ENCODE assay signal across 1 cellular context in the genomic region with DNA sequence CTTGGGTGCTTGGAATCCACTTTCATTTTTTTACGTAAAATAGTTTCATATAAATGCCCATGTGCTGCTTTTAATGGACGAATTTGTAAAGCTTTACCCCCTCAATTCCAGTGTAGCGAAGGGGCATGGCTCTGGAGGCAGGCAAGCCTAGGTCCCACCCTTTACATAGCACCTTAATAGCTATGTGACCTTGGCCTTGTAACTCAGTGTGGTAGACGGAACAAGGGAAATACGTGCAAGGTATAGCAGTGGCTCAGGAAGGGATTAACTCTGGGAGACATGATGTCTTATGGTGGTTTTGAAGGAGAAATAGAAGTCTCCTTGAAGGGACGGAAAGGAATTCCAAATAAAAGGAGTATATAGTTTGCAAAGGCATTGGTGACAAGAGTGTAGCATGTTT.
TF ChIP-seq lines count a peak whose summit lies in the region.

No MANE protein-coding gene starts in this region.

TF ChIP-seq in H1, 55 proteins besides CTCF, POLR2A, EP300 and RAD21 (continued from another document):
- TF ChIP-seq SIRT6 (IDR thresholded peaks at IDR 0.05; ENCODE audit: low read length) (no peak), SP2 (IDR thresholded peaks at IDR 0.05; ENCODE audit: low read length) (no peak), JUN (IDR thresholded peaks at IDR 0.05; ENCODE audit: low read depth, low read length) (no peak), HDAC2 (IDR thresholded peaks at IDR 0.05; ENCODE audit: borderline replicate concordance in 1 of 2, low read depth in 2 of 2, low read length in 2 of 2) (no peak), BRCA1 (IDR thresholded peaks at IDR 0.05; ENCODE audit: low read depth, low read length) (no peak)
- TF ChIP-seq, protein P1, sequence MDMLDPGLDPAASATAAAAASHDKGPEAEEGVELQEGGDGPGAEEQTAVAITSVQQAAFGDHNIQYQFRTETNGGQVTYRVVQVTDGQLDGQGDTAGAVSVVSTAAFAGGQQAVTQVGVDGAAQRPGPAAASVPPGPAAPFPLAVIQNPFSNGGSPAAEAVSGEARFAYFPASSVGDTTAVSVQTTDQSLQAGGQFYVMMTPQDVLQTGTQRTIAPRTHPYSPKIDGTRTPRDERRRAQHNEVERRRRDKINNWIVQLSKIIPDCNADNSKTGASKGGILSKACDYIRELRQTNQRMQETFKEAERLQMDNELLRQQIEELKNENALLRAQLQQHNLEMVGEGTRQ (IDR thresholded peaks at IDR 0.05; ENCODE audit: low read length): no peak
